Comparison of ENCODE assay signal across 24 cellular contexts in genomic region chr1:116015679-116016078, GRCh38.
"Had no signal": no experiment of that assay in that cellular context is flagged by ENCODE, and none has a peak within 500 bp of the region (broad histone marks: within the 10 kb centered on the region; RNA-seq: fewer than 3 reads in every experiment).

No MANE protein-coding gene starts in this region.

- H3K4me1 ChIP-seq: parathyroid adenoma, sigmoid colon, stomach, thyroid gland, tibial nerve, upper lobe of left lung, vagina had no signal

- DNase-seq: natural killer cell; occipital lobe; ovary; psoas muscle; right lobe of liver; sigmoid colon; small intestine; stimulated activated CD4-positive, alpha-beta T cell treated with anti-CD3 and anti-CD28 coated beads, Interleukin-15, amount 100 ng/mL, for 24 hours; stimulated activated CD4-positive, alpha-beta T cell treated with anti-CD3 and anti-CD28 coated beads, Interleukin-2, amount 100 ng/mL, for 24 hours; stimulated activated CD4-positive, alpha-beta T cell treated with anti-CD3 and anti-CD28 coated beads, Interleukin-2, amount 100 ng/mL, for 48 hours; stimulated activated CD4-positive, alpha-beta T cell treated with anti-CD3 and anti-CD28 coated beads, Interleukin-4, amount 100 ng/mL, for 24 hours; stimulated activated naive B cell treated with anti-CD40 and anti-IgM and Interleukin-4, amounts not matched to agents 10 μg/mL and 1 μg/mL and 100 μg/mL, for 72 hours; stimulated activated naive CD4-positive, alpha-beta T cell treated with Interleukin-2 at 50 U/mL for 16 hours; stomach; thyroid gland; trophoblast cell; upper lobe of left lung had no signal

- H3K27me3 ChIP-seq: neural progenitor cell, ovary, right lobe of liver, sigmoid colon, stomach, thyroid gland, tibial nerve, upper lobe of left lung, vagina had no signal

- H3K4me3 ChIP-seq: neural progenitor cell, ovary, psoas muscle, right lobe of liver, sigmoid colon, stomach, thoracic aorta, thyroid gland, tibial nerve, upper lobe of left lung, vagina had no signal

- H3K9me3 ChIP-seq: ovary, psoas muscle, right lobe of liver, sigmoid colon, stomach, thoracic aorta, thyroid gland, tibial nerve, upper lobe of left lung, vagina had no signal

- ATAC-seq: natural killer cell; psoas muscle; stimulated activated effector memory CD8-positive, alpha-beta T cell treated with anti-CD3 and anti-CD28 coated beads, Interleukin-12 subunit alpha, Interleukin-12 subunit beta, amount 100 ng/mL, for 72 hours; stimulated activated naive B cell treated with anti-CD40 and anti-IgM and Interleukin-4, amounts not matched to agents 10 μg/mL and 1 μg/mL and 100 μg/mL, for 72 hours had no signal

- FAIRE-seq: small intestine, urothelium cell line had no signal

- H3K27ac ChIP-seq: neural progenitor cell, ovary, parathyroid adenoma, psoas muscle, right lobe of liver, sigmoid colon, stomach, thoracic aorta, thyroid gland, tibial nerve, upper lobe of left lung, vagina had no signal

- H3K36me3 ChIP-seq: neural progenitor cell, ovary, right lobe of liver, sigmoid colon, thoracic aorta, thyroid gland, tibial nerve, upper lobe of left lung, vagina had no signal
